Comparison of ENCODE assay signal across 21 cellular contexts in genomic region chr3:21020043-21020442, GRCh38.
"Had no signal": no experiment of that assay in that cellular context is flagged by ENCODE, and none has a peak within 500 bp of the region (broad histone marks: within the 10 kb centered on the region; RNA-seq: fewer than 3 reads in every experiment).

No MANE protein-coding gene starts in this region.

- ATAC-seq: lower lobe of right lung; naive thymus-derived CD8-positive, alpha-beta T cell; psoas muscle; right lobe of liver; stimulated activated memory B cell treated with anti-CD40 and anti-IgM and Interleukin-4, amounts not matched to agents 10 μg/mL and 1 μg/mL and 100 μg/mL, for 72 hours; stimulated activated naive CD8-positive, alpha-beta T cell treated with anti-CD3 and anti-CD28 coated beads, Interleukin-15, amount 100 ng/mL, for 72 hours had no signal

- H3K4me2 ChIP-seq: hepatocyte, smooth muscle cell had no signal

- H3K27me3 ChIP-seq: hepatocyte, right lobe of liver, tibial nerve, uterus had no signal

- H3K9me3 ChIP-seq: psoas muscle, right lobe of liver, uterus had no signal

- H3K9ac ChIP-seq: parathyroid adenoma had no signal

- H3K36me3 ChIP-seq: lower lobe of right lung, right lobe of liver, tibial nerve, uterus had no signal

- DNase-seq: islet precursor cell; lower lobe of right lung; mammary epithelial cell; mesenchymal stem cell; naive thymus-derived CD8-positive, alpha-beta T cell; nucleus accumbens; psoas muscle; right lobe of liver; stimulated activated CD4-positive, alpha-beta T cell treated with anti-CD3 and anti-CD28 coated beads, Interleukin-1b, Interleukin-23, amount 100 ng/mL, for 48 hours; stimulated activated CD4-positive, alpha-beta T cell treated with anti-CD3 and anti-CD28 coated beads, Interleukin-2, amount 100 ng/mL, for 48 hours; stimulated activated CD4-positive, alpha-beta T cell treated with anti-CD3 and anti-CD28 coated beads, Interleukin-4, amount 100 ng/mL, for 4 hours; stimulated activated CD8-positive, alpha-beta memory T cell treated with anti-CD3 and anti-CD28 coated beads, Interleukin-4, amount 100 ng/mL, for 48 hours; stimulated activated naive CD4-positive, alpha-beta T cell treated with Interleukin-2 at 50 U/mL for 16 hours; stimulated activated naive CD8-positive, alpha-beta T cell treated with anti-CD3 and anti-CD28 coated beads, Interleukin-15, amount 100 ng/mL, for 72 hours; substantia nigra; uterus had no signal

- H3K27ac ChIP-seq: hepatocyte, lower lobe of right lung, parathyroid adenoma, psoas muscle, right lobe of liver, tibial nerve, uterus had no signal

- H3K4me1 ChIP-seq: lower lobe of right lung, parathyroid adenoma, psoas muscle, right lobe of liver, tibial nerve, uterus had no signal

- H3K79me2 ChIP-seq: hepatocyte, parathyroid adenoma had no signal

- H3K4me3 ChIP-seq: hepatocyte, lower lobe of right lung, psoas muscle, right lobe of liver, smooth muscle cell, tibial nerve, uterus had no signal

- H2AFZ ChIP-seq: hepatocyte, parathyroid adenoma had no signal
